ENCODE assay signal across 8 cellular contexts in genomic region chr3:52385157-52385556, GRCh38. TPM values are rescaled to one million over a fixed set of nuclear protein-coding genes. Genes with fewer than 3 reads are reported as not detected.
DNase-seq lines count a peak whose midpoint lies in the region; ATAC-seq, FAIRE-seq and TF ChIP-seq lines count a peak whose summit lies in the region.

No MANE protein-coding gene starts in this region.

- ATAC-seq in GM21825 (IDR thresholded peaks at IDR 0.05; ENCODE audit: unreplicated experiment), result no peak

- H3K27ac ChIP-seq in left ventricle myocardium inferior (replicated peaks) (no peak overlapping the region), right atrium auricular region (no peak overlapping the region), small intestine (ENCODE audit: low read depth in 1 of 2, low read length in 1 of 2) (no peak overlapping the region), coronary artery (no peak overlapping the region)

- peak; percentile 21 for TF ChIP-seq CTCF in left ventricle myocardium inferior (IDR thresholded peaks at IDR 0.05; ENCODE audit: borderline replicate concordance)
- no peak for TF ChIP-seq CTCF in right atrium auricular region (IDR thresholded peaks at IDR 0.05)
- no peak for TF ChIP-seq CTCF in coronary artery (IDR thresholded peaks at IDR 0.05)

- no peak for DNase-seq in left ventricle myocardium inferior
- DNase-seq in right atrium auricular region (ENCODE audit: low spot score), result no peak
- peak; percentile 14 for DNase-seq in NCI-H524 treated with DMSO at 0.1 percent for 48 hours (lab: John Stamatoyannopoulos, UW)
- peak; percentile 54 for DNase-seq in cerebellar cortex (ENCODE audit: low spot score)
- peak; percentile 33 for DNase-seq in small intestine
- no peak for DNase-seq in NCI-H2081 (lab: John Stamatoyannopoulos, UW)
- no peak for DNase-seq in coronary artery (ENCODE audit: low spot score)

- FAIRE-seq in small intestine (lab: Jason Lieb, UNC), result no peak

- intact Hi-C loops in left ventricle myocardium inferior (cut with micrococcal nuclease), result no loop called here

- H3K4me3 ChIP-seq in left ventricle myocardium inferior (no peak overlapping the region), right atrium auricular region (no peak overlapping the region), small intestine (ENCODE audit: low read depth in 1 of 2, low read length in 2 of 2) (no peak overlapping the region), coronary artery (no peak overlapping the region)

- H3K4me1 ChIP-seq in left ventricle myocardium inferior, result no peaks in the 10 kb centered on the region
- H3K4me1 ChIP-seq in right atrium auricular region, result no peaks in the 10 kb centered on the region
- no peaks in the 10 kb centered on the region for H3K4me1 ChIP-seq in small intestine (ENCODE audit: control insufficient read depth in 2 of 2, insufficient read depth in 1 of 2, low read depth in 1 of 2, low read length in 1 of 2)

- H3K36me3 ChIP-seq in left ventricle myocardium inferior (peaks cover 14% of the 10 kb centered on the region), right atrium auricular region (no peaks in the 10 kb centered on the region), small intestine (ENCODE audit: control insufficient read depth in 2 of 2, insufficient read depth in 2 of 2, low read length in 2 of 2) (no peaks in the 10 kb centered on the region)

- H3K27me3 ChIP-seq in left ventricle myocardium inferior (ENCODE audit: low read depth) (no peaks in the 10 kb centered on the region), right atrium auricular region (no peaks in the 10 kb centered on the region), small intestine (ENCODE audit: control insufficient read depth in 2 of 2, insufficient read depth in 2 of 2, low read length in 2 of 2) (no peaks in the 10 kb centered on the region)

- H3K9me3 ChIP-seq in left ventricle myocardium inferior (replicated peaks) (no peaks in the 10 kb centered on the region), right atrium auricular region (no peaks in the 10 kb centered on the region), small intestine (ENCODE audit: control insufficient read depth, low read depth) (no peaks in the 10 kb centered on the region)

- WGBS in small intestine, 3 donors, result 71 to 81% (median 77%) methylated on average over 10 of the region's 10 CpGs

RNA-seq across cellular contexts. Expression of gene BAP1, which starts 24.7 kb away (rescaled TPM):
- total RNA-seq in left ventricle myocardium inferior, result 54.2 TPM
- 10 to 100 TPM; 38.8 to 53.9 TPM for total RNA-seq in right atrium auricular region
- 10 to 100 TPM; 54.8 to 59.4 (median 59.2) TPM for polyA plus RNA-seq in small intestine

RNA-seq across cellular contexts. Expression of gene PHF7, which starts 25.3 kb away (rescaled TPM):
- total RNA-seq in left ventricle myocardium inferior (16.8 TPM), right atrium auricular region (10 to 100 TPM; 10.1 to 17.6 TPM)
- 10 to 100 TPM in 1 of 3 donors, 1 to 10 TPM in 2; 6.8 to 11.6 (median 8.9) TPM for polyA plus RNA-seq in small intestine

RNA-seq across cellular contexts. Expression of gene SEMA3G, which starts 59.7 kb away (rescaled TPM):
- total RNA-seq in left ventricle myocardium inferior (9.2 TPM), right atrium auricular region (10 to 100 TPM; 11.8 to 12.6 TPM)
- 10 to 100 TPM in 1 of 3 donors, 1 to 10 TPM in 1, under 1 TPM in 1; 0.67 to 30.4 (median 2.2) TPM for polyA plus RNA-seq in small intestine

Comparison
In these comparisons a context has a peak if more than half of its experiments do, and no peak if none do; other contexts are left out.
1. DNase-seq: peak in NCI-H524 treated with DMSO at 0.1 percent for 48 hours (single experiment), cerebellar cortex (single experiment) and small intestine (single experiment); none in left ventricle myocardium inferior (single experiment), right atrium auricular region (single experiment), NCI-H2081 (0 of 2) and coronary artery (single experiment).